1 cellular context compared by ENCODE assay signal in the genomic region with DNA sequence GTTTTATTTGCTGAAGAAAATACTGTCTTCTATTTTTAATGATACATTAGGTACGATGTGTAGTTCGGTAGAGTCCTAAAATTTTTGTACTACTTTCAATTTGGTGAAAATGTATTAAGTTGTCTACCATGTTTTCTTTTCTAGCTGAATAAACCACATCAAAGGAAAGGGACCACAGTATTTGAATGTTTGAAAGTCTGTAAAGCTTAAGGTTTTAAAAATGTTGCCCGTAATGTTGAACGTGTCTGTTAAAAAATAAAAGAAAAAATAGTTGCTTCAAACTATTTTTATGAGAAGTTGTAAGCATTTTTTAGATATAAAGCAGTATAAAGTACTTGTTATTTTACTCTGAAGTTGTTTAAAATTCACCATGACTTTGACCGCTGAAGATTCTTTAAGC.
TF ChIP-seq lines count a peak whose summit lies in the region.

No MANE protein-coding gene starts in this region.

TF ChIP-seq in endothelial cell of umbilical vein, 7 proteins besides CTCF, POLR2A, EP300 and RAD21:
- TF ChIP-seq POLR2AphosphoS5 (IDR thresholded peaks at IDR 0.05; ENCODE audit: insufficient read depth, low read depth, low read length) (no peak), JUN (IDR thresholded peaks at IDR 0.05; ENCODE audit: borderline replicate concordance, insufficient read depth, insufficient read length, low read depth) (no peak), FOS (IDR thresholded peaks at IDR 0.05; ENCODE audit: borderline replicate concordance, insufficient read depth, low read length) (no peak), GATA2 (IDR thresholded peaks at IDR 0.05; ENCODE audit: insufficient read depth, insufficient read length, low read depth, low read length) (no peak), EZH2 (IDR thresholded peaks at IDR 0.05; ENCODE audit: borderline replicate concordance, low read depth, low read length, severe bottlenecking) (no peak), MYC (IDR thresholded peaks at IDR 0.05; ENCODE audit: low read depth, low read length) (no peak)
